ENCODE assay signal across 8 cellular contexts in genomic region chr19:55257461-55258411, GRCh38. TPM values are rescaled to one million over a fixed set of nuclear protein-coding genes. Genes with fewer than 3 reads are reported as not detected.
DNase-seq lines count a peak whose midpoint lies in the region; ATAC-seq and TF ChIP-seq lines count a peak whose summit lies in the region.

No MANE protein-coding gene starts in this region.

- peak overlapping the region; percentile 87 to 90 for H3K9ac ChIP-seq in colonic mucosa (ENCODE audit: low read depth in 2 of 2, low read length in 2 of 2)

- TF ChIP-seq CTCF in colonic mucosa (IDR thresholded peaks at IDR 0.05) (no peak), mucosa of descending colon (IDR thresholded peaks at IDR 0.05) (no peak), type B pancreatic cell (conservative IDR thresholded peaks at IDR 0.05) (no peak)

- H3K27me3 ChIP-seq in colonic mucosa, result no peaks in the 10 kb centered on the region

- no peaks in the 10 kb centered on the region for H3K9me3 Mint-ChIP-seq in type B pancreatic cell

- H3K4me3 ChIP-seq in colonic mucosa (peak overlapping the region; percentile 87), mucosa of descending colon (peak overlapping the region; percentile 90)

- H3K4me3 Mint-ChIP-seq in type B pancreatic cell, result peak overlapping the region; percentile 97

- H3K9me3 ChIP-seq in colonic mucosa, result no peaks in the 10 kb centered on the region
- H3K9me3 ChIP-seq in mucosa of descending colon, result no peaks in the 10 kb centered on the region

- peaks cover 39% of the 10 kb centered on the region for H3K4me1 Mint-ChIP-seq in type B pancreatic cell (ENCODE audit: unreplicated experiment)

- no peak for ATAC-seq in mucosa of descending colon
- no peak for ATAC-seq in HG03520 (IDR thresholded peaks at IDR 0.05; ENCODE audit: unreplicated experiment)

- intact Hi-C loops in colonic mucosa (cut with DNase I), result no loop called here
- intact Hi-C loops in mucosa of descending colon (cut with DNase I, micrococcal nuclease), result no loop called here

- peak; percentile 26 for DNase-seq in stimulated activated CD4-positive, alpha-beta T cell treated with anti-CD3 and anti-CD28 coated beads, Interleukin-12 subunit alpha, Interleukin-12 subunit beta, amount 100 ng/mL, for 4 hours
- DNase-seq in stimulated activated CD4-positive, alpha-beta T cell treated with anti-CD3 and anti-CD28 coated beads, Interleukin-2, amount 100 ng/mL, for 48 hours, result no peak
- peak; percentile 88 for DNase-seq in RKO (ENCODE audit: low spot score)
- peak; percentile 41 for DNase-seq in colonic mucosa
- peak; percentile 34 to 61 (median 50) for DNase-seq in mucosa of descending colon
- no peak for DNase-seq in type B pancreatic cell (ENCODE audit: extremely low spot score, unreplicated experiment)
- DNase-seq in H4 (ENCODE audit: low spot score), result no peak

- peak overlapping the region; percentile 95 for H3K27ac ChIP-seq in colonic mucosa

- H3K36me3 ChIP-seq in colonic mucosa, result no peaks in the 10 kb centered on the region
- H3K36me3 ChIP-seq in mucosa of descending colon (ENCODE audit: low read depth), result peaks cover 6% of the 10 kb centered on the region

- H3K27ac Mint-ChIP-seq in type B pancreatic cell, result peak overlapping the region; percentile 95

- H3K4me1 ChIP-seq in colonic mucosa (peaks cover 22% of the 10 kb centered on the region), mucosa of descending colon (ENCODE audit: low read depth) (peaks cover 40% of the 10 kb centered on the region)

- H3K27me3 Mint-ChIP-seq in type B pancreatic cell, result no peaks in the 10 kb centered on the region

- peaks cover 3% of the 10 kb centered on the region for H3K36me3 Mint-ChIP-seq in type B pancreatic cell

RNA-seq across cellular contexts. Expression of gene PPP6R1, which starts 1.1 kb away (rescaled TPM):
- total RNA-seq in colonic mucosa (10 to 100 TPM; 65.1 to 97.2 TPM), mucosa of descending colon (10 to 100 TPM; 60.0 to 72.9 (median 65.9) TPM), type B pancreatic cell (ENCODE audit: low replicate concordance) (71.5 and 72.3 TPM in 2 replicates)
- 29.7 and 31.8 TPM in 2 replicates for total RNA-seq in H4 (2014; rRNA removed; shearing (Covaris generic))

RNA-seq across cellular contexts. Expression of gene HSPBP1, which starts 22.2 kb away (rescaled TPM):
- total RNA-seq in colonic mucosa (10 to 100 TPM; 29.0 to 82.3 TPM), mucosa of descending colon (10 to 100 TPM; 25.6 to 36.0 (median 29.5) TPM), type B pancreatic cell (ENCODE audit: low replicate concordance) (37.8 and 50.7 TPM in 2 replicates)
- 57.7 and 65.2 TPM in 2 replicates for total RNA-seq in H4 (2014; rRNA removed; shearing (Covaris generic))

RNA-seq across cellular contexts. Expression of gene BRSK1, which starts 26.1 kb away (rescaled TPM):
- total RNA-seq in colonic mucosa (1 to 10 TPM in 1 of 2 donors, under 1 TPM in 1; 0.59 to 2.3 TPM), mucosa of descending colon (10 to 100 TPM in 1 of 3 donors, 1 to 10 TPM in 2; 1.6 to 18.1 (median 1.9) TPM), type B pancreatic cell (ENCODE audit: low replicate concordance) (9.8 and 32.3 TPM in 2 replicates)
- 4.6 and 13.1 TPM in 2 replicates for total RNA-seq in H4 (2014; rRNA removed; shearing (Covaris generic))

RNA-seq across cellular contexts. Expression of gene TMEM86B, which starts 29.2 kb away (rescaled TPM):
- total RNA-seq in colonic mucosa (1 to 10 TPM; 2.1 to 5.3 TPM), mucosa of descending colon (1 to 10 TPM; 3.4 to 4.5 (median 3.7) TPM), type B pancreatic cell (ENCODE audit: low replicate concordance) (14.4 and 19.0 TPM in 2 replicates)
- total RNA-seq in H4 (2014; rRNA removed; shearing (Covaris generic)), result 0.81 TPM in 1 of 2 replicates, not detected in the other

RNA-seq across cellular contexts. Expression of gene PTPRH, which starts 48.4 kb away (rescaled TPM):
- total RNA-seq in colonic mucosa (100 to 1,000 TPM in 1 of 2 donors, 10 to 100 TPM in 1; 76.3 to 131 TPM), mucosa of descending colon (100 to 1,000 TPM in 1 of 3 donors, 10 to 100 TPM in 2; 62.3 to 181 (median 94.8) TPM), type B pancreatic cell (ENCODE audit: low replicate concordance) (3.9 and 4.3 TPM in 2 replicates)
- 3.8 and 5.5 TPM in 2 replicates for total RNA-seq in H4 (2014; rRNA removed; shearing (Covaris generic))

Comparison
In these comparisons a context has a peak if more than half of its experiments do, and no peak if none do; other contexts are left out.
1. DNase-seq: peak in stimulated activated CD4-positive, alpha-beta T cell treated with anti-CD3 and anti-CD28 coated beads, Interleukin-12 subunit alpha, Interleukin-12 subunit beta, amount 100 ng/mL, for 4 hours (single experiment), RKO (single experiment), colonic mucosa (single experiment) and mucosa of descending colon (3 of 3); none in stimulated activated CD4-positive, alpha-beta T cell treated with anti-CD3 and anti-CD28 coated beads, Interleukin-2, amount 100 ng/mL, for 48 hours (0 of 2), type B pancreatic cell (single experiment) and H4 (single experiment).